Comparison of ENCODE assay signal across 18 cellular contexts in genomic region chr10:77371848-77372247, GRCh38.
"Had no signal": no experiment of that assay in that cellular context is flagged by ENCODE, and none has a peak within 500 bp of the region (broad histone marks: within the 10 kb centered on the region; RNA-seq: fewer than 3 reads in every experiment).

No MANE protein-coding gene starts in this region.

- H3K4me2 ChIP-seq: hepatocyte had no signal

- DNase-seq: activated CD4-positive, alpha-beta T cell treated with anti-CD3 and anti-CD28 coated beads for 36 hours; activated CD8-positive, alpha-beta memory T cell treated with anti-CD3 and anti-CD28 coated beads, Interleukin-2, amount 50 U/mL, for 4 hours; activated CD8-positive, alpha-beta T cell treated with anti-CD3 and anti-CD28 coated beads for 36 hours; activated naive CD8-positive, alpha-beta T cell treated with anti-CD3 and anti-CD28 coated beads, Interleukin-2, amount 50 U/mL, for 24 hours; caudate nucleus; cortex of kidney; effector CD8-positive, alpha-beta T cell; lower lobe of right lung; naive B cell; posterior cingulate gyrus; T-helper 9 cell; tibial artery; uterus; WERI-Rb-1 had no signal

- H3K9me3 ChIP-seq: lower lobe of right lung, right lobe of liver, uterus had no signal

- H3K36me3 ChIP-seq: lower lobe of right lung, right lobe of liver, uterus, WERI-Rb-1 had no signal

- ATAC-seq: activated CD4-positive, alpha-beta T cell treated with anti-CD3 and anti-CD28 coated beads for 36 hours; activated CD8-positive, alpha-beta T cell treated with anti-CD3 and anti-CD28 coated beads for 36 hours; activated naive CD8-positive, alpha-beta T cell treated with anti-CD3 and anti-CD28 coated beads, Interleukin-2, amount 50 U/mL, for 24 hours; lower lobe of right lung; stimulated activated effector memory CD8-positive, alpha-beta T cell treated with anti-CD3 and anti-CD28 coated beads, Interleukin-12 subunit alpha, Interleukin-12 subunit beta, amount 100 ng/mL, for 72 hours had no signal

- H3K4me1 ChIP-seq: lower lobe of right lung, uterus had no signal

- H2AFZ ChIP-seq: hepatocyte had no signal

- H3K27me3 ChIP-seq: hepatocyte, right lobe of liver, tibial artery, uterus had no signal

- H3K79me2 ChIP-seq: hepatocyte had no signal

- H3K4me3 ChIP-seq: hepatocyte, lower lobe of right lung, right lobe of liver, tibial artery, uterus had no signal

- H3K27ac ChIP-seq: epithelial cell of prostate, hepatocyte, lower lobe of right lung, tibial artery, uterus, WERI-Rb-1 had no signal
